In genomic region chr16:66924527-66925321, GRCh38 we compare ENCODE assay signal across 1 cellular context.
A peak's percentile ranks its signal among the peaks of the same experiment; 100 is the strongest.
TF ChIP-seq lines count a peak whose summit lies in the region.

No MANE protein-coding gene starts in this region.

TF ChIP-seq in HepG2, 621 proteins besides CTCF, POLR2A, EP300 and RAD21 (continues in another document):
- TF ChIP-seq ZNF616 (CRISPR knock-in tag; IDR thresholded peaks at IDR 0.05; ENCODE audit: low read depth) (no peak), ZNF207 (IDR thresholded peaks at IDR 0.05; ENCODE audit: borderline replicate concordance) (no peak), PAX8 (CRISPR knock-in tag; IDR thresholded peaks at IDR 0.05; ENCODE audit: borderline replicate concordance) (no peak), CHD4 (IDR thresholded peaks at IDR 0.05; ENCODE audit: borderline replicate concordance, low read length) (no peak), ZNF644 (CRISPR knock-in tag; IDR thresholded peaks at IDR 0.05; ENCODE audit: low read depth) (no peak), REXO4 (CRISPR knock-in tag; IDR thresholded peaks at IDR 0.05; ENCODE audit: borderline replicate concordance) (no peak), DNMT3B (CRISPR knock-in tag; conservative IDR thresholded peaks at IDR 0.05) (no peak), ZNF660 (CRISPR knock-in tag; IDR thresholded peaks at IDR 0.05; ENCODE audit: borderline replicate concordance, low read depth) (no peak), SMARCC2 (IDR thresholded peaks at IDR 0.05) (no peak), THAP7 (CRISPR knock-in tag; IDR thresholded peaks at IDR 0.05) (no peak), GATAD2A (CRISPR knock-in tag; IDR thresholded peaks at IDR 0.05) (no peak), ZBTB46 (CRISPR knock-in tag; IDR thresholded peaks at IDR 0.05; ENCODE audit: borderline replicate concordance) (no peak), CBX1 (IDR thresholded peaks at IDR 0.05; ENCODE audit: low read depth) (no peak), KAT2B (IDR thresholded peaks at IDR 0.05; ENCODE audit: borderline replicate concordance, low read depth, low read length) (no peak), TRIM24 (CRISPR knock-in tag; IDR thresholded peaks at IDR 0.05) (no peak), DR1 (CRISPR knock-in tag; IDR thresholded peaks at IDR 0.05) (no peak), SP140L (CRISPR knock-in tag; IDR thresholded peaks at IDR 0.05; ENCODE audit: borderline replicate concordance) (no peak), ZHX1 (CRISPR knock-in tag; IDR thresholded peaks at IDR 0.05; ENCODE audit: low read depth) (no peak), ZXDC (CRISPR knock-in tag; IDR thresholded peaks at IDR 0.05) (no peak), KLF16 (CRISPR knock-in tag; IDR thresholded peaks at IDR 0.05) (no peak), SRF (IDR thresholded peaks at IDR 0.05; ENCODE audit: low read depth, low read length) (no peak), ISL2 (CRISPR knock-in tag; IDR thresholded peaks at IDR 0.05) (0 out of 2 replicates have a peak, but pooled peaks have one; percentile 11), HMGA1 (CRISPR knock-in tag; conservative IDR thresholded peaks at IDR 0.05) (no peak), EED (CRISPR knock-in tag; IDR thresholded peaks at IDR 0.05) (peak; percentile 51; the same call in 1 of the 2 replicates), ARNT2 (CRISPR knock-in tag; IDR thresholded peaks at IDR 0.05; ENCODE audit: low read depth) (peak; percentile 70)
- TF ChIP-seq, protein P1, sequence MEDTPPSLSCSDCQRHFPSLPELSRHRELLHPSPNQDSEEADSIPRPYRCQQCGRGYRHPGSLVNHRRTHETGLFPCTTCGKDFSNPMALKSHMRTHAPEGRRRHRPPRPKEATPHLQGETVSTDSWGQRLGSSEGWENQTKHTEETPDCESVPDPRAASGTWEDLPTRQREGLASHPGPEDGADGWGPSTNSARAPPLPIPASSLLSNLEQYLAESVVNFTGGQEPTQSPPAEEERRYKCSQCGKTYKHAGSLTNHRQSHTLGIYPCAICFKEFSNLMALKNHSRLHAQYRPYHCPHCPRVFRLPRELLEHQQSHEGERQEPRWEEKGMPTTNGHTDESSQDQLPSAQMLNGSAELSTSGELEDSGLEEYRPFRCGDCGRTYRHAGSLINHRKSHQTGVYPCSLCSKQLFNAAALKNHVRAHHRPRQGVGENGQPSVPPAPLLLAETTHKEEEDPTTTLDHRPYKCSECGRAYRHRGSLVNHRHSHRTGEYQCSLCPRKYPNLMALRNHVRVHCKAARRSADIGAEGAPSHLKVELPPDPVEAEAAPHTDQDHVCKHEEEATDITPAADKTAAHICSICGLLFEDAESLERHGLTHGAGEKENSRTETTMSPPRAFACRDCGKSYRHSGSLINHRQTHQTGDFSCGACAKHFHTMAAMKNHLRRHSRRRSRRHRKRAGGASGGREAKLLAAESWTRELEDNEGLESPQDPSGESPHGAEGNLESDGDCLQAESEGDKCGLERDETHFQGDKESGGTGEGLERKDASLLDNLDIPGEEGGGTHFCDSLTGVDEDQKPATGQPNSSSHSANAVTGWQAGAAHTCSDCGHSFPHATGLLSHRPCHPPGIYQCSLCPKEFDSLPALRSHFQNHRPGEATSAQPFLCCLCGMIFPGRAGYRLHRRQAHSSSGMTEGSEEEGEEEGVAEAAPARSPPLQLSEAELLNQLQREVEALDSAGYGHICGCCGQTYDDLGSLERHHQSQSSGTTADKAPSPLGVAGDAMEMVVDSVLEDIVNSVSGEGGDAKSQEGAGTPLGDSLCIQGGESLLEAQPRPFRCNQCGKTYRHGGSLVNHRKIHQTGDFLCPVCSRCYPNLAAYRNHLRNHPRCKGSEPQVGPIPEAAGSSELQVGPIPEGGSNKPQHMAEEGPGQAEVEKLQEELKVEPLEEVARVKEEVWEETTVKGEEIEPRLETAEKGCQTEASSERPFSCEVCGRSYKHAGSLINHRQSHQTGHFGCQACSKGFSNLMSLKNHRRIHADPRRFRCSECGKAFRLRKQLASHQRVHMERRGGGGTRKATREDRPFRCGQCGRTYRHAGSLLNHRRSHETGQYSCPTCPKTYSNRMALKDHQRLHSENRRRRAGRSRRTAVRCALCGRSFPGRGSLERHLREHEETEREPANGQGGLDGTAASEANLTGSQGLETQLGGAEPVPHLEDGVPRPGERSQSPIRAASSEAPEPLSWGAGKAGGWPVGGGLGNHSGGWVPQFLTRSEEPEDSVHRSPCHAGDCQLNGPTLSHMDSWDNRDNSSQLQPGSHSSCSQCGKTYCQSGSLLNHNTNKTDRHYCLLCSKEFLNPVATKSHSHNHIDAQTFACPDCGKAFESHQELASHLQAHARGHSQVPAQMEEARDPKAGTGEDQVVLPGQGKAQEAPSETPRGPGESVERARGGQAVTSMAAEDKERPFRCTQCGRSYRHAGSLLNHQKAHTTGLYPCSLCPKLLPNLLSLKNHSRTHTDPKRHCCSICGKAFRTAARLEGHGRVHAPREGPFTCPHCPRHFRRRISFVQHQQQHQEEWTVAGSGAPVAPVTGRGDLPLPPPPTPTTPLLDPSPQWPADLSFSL (CRISPR knock-in tag; IDR thresholded peaks at IDR 0.05) = no peak
- TF ChIP-seq, protein P2, sequence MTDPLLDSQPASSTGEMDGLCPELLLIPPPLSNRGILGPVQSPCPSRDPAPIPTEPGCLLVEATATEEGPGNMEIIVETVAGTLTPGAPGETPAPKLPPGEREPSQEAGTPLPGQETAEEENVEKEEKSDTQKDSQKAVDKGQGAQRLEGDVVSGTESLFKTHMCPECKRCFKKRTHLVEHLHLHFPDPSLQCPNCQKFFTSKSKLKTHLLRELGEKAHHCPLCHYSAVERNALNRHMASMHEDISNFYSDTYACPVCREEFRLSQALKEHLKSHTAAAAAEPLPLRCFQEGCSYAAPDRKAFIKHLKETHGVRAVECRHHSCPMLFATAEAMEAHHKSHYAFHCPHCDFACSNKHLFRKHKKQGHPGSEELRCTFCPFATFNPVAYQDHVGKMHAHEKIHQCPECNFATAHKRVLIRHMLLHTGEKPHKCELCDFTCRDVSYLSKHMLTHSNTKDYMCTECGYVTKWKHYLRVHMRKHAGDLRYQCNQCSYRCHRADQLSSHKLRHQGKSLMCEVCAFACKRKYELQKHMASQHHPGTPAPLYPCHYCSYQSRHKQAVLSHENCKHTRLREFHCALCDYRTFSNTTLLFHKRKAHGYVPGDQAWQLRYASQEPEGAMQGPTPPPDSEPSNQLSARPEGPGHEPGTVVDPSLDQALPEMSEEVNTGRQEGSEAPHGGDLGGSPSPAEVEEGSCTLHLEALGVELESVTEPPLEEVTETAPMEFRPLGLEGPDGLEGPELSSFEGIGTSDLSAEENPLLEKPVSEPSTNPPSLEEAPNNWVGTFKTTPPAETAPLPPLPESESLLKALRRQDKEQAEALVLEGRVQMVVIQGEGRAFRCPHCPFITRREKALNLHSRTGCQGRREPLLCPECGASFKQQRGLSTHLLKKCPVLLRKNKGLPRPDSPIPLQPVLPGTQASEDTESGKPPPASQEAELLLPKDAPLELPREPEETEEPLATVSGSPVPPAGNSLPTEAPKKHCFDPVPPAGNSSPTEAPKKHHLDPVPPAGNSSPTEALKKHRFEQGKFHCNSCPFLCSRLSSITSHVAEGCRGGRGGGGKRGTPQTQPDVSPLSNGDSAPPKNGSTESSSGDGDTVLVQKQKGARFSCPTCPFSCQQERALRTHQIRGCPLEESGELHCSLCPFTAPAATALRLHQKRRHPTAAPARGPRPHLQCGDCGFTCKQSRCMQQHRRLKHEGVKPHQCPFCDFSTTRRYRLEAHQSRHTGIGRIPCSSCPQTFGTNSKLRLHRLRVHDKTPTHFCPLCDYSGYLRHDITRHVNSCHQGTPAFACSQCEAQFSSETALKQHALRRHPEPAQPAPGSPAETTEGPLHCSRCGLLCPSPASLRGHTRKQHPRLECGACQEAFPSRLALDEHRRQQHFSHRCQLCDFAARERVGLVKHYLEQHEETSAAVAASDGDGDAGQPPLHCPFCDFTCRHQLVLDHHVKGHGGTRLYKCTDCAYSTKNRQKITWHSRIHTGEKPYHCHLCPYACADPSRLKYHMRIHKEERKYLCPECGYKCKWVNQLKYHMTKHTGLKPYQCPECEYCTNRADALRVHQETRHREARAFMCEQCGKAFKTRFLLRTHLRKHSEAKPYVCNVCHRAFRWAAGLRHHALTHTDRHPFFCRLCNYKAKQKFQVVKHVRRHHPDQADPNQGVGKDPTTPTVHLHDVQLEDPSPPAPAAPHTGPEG (CRISPR knock-in tag; IDR thresholded peaks at IDR 0.05) = peak; percentile 47; the same call in 1 of the 2 replicates
- TF ChIP-seq, protein P3, sequence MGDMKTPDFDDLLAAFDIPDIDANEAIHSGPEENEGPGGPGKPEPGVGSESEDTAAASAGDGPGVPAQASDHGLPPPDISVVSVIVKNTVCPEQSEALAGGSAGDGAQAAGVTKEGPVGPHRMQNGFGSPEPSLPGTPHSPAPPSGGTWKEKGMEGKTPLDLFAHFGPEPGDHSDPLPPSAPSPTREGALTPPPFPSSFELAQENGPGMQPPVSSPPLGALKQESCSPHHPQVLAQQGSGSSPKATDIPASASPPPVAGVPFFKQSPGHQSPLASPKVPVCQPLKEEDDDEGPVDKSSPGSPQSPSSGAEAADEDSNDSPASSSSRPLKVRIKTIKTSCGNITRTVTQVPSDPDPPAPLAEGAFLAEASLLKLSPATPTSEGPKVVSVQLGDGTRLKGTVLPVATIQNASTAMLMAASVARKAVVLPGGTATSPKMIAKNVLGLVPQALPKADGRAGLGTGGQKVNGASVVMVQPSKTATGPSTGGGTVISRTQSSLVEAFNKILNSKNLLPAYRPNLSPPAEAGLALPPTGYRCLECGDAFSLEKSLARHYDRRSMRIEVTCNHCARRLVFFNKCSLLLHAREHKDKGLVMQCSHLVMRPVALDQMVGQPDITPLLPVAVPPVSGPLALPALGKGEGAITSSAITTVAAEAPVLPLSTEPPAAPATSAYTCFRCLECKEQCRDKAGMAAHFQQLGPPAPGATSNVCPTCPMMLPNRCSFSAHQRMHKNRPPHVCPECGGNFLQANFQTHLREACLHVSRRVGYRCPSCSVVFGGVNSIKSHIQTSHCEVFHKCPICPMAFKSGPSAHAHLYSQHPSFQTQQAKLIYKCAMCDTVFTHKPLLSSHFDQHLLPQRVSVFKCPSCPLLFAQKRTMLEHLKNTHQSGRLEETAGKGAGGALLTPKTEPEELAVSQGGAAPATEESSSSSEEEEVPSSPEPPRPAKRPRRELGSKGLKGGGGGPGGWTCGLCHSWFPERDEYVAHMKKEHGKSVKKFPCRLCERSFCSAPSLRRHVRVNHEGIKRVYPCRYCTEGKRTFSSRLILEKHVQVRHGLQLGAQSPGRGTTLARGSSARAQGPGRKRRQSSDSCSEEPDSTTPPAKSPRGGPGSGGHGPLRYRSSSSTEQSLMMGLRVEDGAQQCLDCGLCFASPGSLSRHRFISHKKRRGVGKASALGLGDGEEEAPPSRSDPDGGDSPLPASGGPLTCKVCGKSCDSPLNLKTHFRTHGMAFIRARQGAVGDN (CRISPR knock-in tag; IDR thresholded peaks at IDR 0.05) = peak; percentile 66
- TF ChIP-seq, protein P4, sequence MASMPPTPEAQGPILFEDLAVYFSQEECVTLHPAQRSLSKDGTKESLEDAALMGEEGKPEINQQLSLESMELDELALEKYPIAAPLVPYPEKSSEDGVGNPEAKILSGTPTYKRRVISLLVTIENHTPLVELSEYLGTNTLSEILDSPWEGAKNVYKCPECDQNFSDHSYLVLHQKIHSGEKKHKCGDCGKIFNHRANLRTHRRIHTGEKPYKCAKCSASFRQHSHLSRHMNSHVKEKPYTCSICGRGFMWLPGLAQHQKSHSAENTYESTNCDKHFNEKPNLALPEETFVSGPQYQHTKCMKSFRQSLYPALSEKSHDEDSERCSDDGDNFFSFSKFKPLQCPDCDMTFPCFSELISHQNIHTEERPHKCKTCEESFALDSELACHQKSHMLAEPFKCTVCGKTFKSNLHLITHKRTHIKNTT (CRISPR knock-in tag; IDR thresholded peaks at IDR 0.05) = no peak
